ENCODE assay signal across 30 cellular contexts in the genomic region with DNA sequence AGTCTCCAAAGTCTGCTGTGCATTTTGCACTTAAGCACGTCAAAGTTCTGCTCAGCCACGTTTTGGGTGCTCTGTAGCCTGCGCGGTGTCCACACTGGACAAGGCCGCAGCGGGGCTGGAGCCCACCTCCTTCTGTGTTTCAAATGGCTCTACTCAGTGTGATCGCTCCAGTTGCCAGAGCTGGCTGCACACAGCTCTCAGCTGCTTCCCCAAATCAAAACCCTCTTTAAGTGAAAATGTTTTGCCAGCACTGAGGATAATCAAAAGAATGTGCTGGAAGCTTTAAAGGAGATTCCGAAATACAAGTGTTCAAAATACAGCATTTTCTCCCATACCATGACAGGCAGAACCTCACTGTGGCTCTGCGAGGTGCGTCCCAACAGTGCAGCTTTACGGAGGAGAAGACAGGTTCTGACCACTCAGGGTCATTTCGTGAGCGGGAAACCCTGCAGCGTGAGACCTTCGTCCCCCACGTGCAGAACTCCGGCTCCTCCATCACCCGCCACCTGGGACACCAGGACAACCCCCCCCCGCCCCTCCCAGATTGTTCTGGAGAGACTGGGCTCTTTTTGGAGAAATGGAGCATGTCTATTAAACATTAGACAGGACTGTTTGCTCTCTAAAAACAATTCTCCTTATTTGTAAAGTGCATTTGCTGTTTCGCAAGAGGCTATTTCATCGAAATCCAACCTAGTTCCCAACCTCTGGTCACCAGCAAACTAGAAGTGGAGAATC. TPM values are rescaled to one million over a fixed set of nuclear protein-coding genes. Genes with fewer than 3 reads are reported as not detected.
DNase-seq lines count a peak whose midpoint lies in the region; ATAC-seq, FAIRE-seq and TF ChIP-seq lines count a peak whose summit lies in the region.
"Had no signal": no experiment of that assay in that cellular context is flagged by ENCODE, and none has a peak within 500 bp of the region (broad histone marks: within the 10 kb centered on the region; RNA-seq: fewer than 3 reads in every experiment).

No MANE protein-coding gene starts in this region.

- H3K4me1 ChIP-seq in OCI-LY3 (ENCODE audit: low read length) (peaks cover 10% of the 10 kb centered on the region), neural progenitor cell (no peaks in the 10 kb centered on the region), esophagus muscularis mucosa (peaks cover 0 to 10% (median 7%) of the 10 kb centered on the region in 4 donors), heart left ventricle (peaks cover 0 to 10% (median 0%) of the 10 kb centered on the region in 12 donors)

- no peak overlapping the region for H3K27ac ChIP-seq in OCI-LY3 (ENCODE audit: low read length)
- no peak overlapping the region for H3K27ac ChIP-seq in neural progenitor cell
- no peak overlapping the region for H3K27ac ChIP-seq in esophagus muscularis mucosa (replicated peaks in 1 of 4)
- H3K27ac ChIP-seq in heart left ventricle: no peak overlapping the region

- intact Hi-C loops in esophagus muscularis mucosa (cut with DNase I): no loop called here
- intact Hi-C loops in heart left ventricle (cut with DNase I): no loop called here

- H2AFZ ChIP-seq in OCI-LY3 (ENCODE audit: low read depth, low read length): no peak overlapping the region
- H2AFZ ChIP-seq in neural progenitor cell (replicated peaks): no peak overlapping the region

- H3K36me3 ChIP-seq in OCI-LY3 (replicated peaks; ENCODE audit: low read depth, low read length): no peaks in the 10 kb centered on the region
- no peaks in the 10 kb centered on the region for H3K36me3 ChIP-seq in neural progenitor cell
- no peaks in the 10 kb centered on the region for H3K36me3 ChIP-seq in esophagus muscularis mucosa
- H3K36me3 ChIP-seq in heart left ventricle: no peaks in the 10 kb centered on the region

- TF ChIP-seq CTCF in AG10803 (conservative IDR thresholded peaks at IDR 0.05; ENCODE audit: low read length): no peak
- TF ChIP-seq CTCF in OCI-LY3 (IDR thresholded peaks at IDR 0.05; ENCODE audit: low read depth, low read length): no peak
- TF ChIP-seq CTCF in glutamatergic neuron (IDR thresholded peaks at IDR 0.05; ENCODE audit: partially characterized antibody, unreplicated experiment): no peak
- no peak for TF ChIP-seq CTCF in neural progenitor cell (IDR thresholded peaks at IDR 0.05)
- TF ChIP-seq CTCF in esophagus muscularis mucosa (IDR thresholded peaks at IDR 0.05): no peak
- no peak for TF ChIP-seq CTCF in heart left ventricle (IDR thresholded peaks at IDR 0.05)

- H3K9me3 Mint-ChIP-seq in glutamatergic neuron (ENCODE audit: unreplicated experiment) (peaks cover 8% of the 10 kb centered on the region), neural progenitor cell (peaks cover 8% of the 10 kb centered on the region)
- H3K9me3 Mint-ChIP-seq: CD4-positive, CD25-positive, alpha-beta regulatory T cell had no signal

- H3K4me2 ChIP-seq in OCI-LY3 (ENCODE audit: low read length) (peak overlapping the region; percentile 28; the same call in 1 of the 2 replicates), neural progenitor cell (no peak overlapping the region)

- H3K4me3 ChIP-seq in AG10803 (ENCODE audit: low read length) (no peak overlapping the region), OCI-LY3 (ENCODE audit: low read length) (no peak overlapping the region), neural progenitor cell (no peak overlapping the region), esophagus muscularis mucosa (no peak overlapping the region), heart left ventricle (no peak overlapping the region)

- no peaks in the 10 kb centered on the region for H4K20me1 ChIP-seq in OCI-LY3 (ENCODE audit: insufficient read depth, low read length)
- H4K20me1 ChIP-seq in neural progenitor cell (ENCODE audit: low read depth): peaks cover 13% of the 10 kb centered on the region

- peaks cover 5% of the 10 kb centered on the region for H3K27me3 Mint-ChIP-seq in glutamatergic neuron (ENCODE audit: unreplicated experiment)
- H3K27me3 Mint-ChIP-seq in neural progenitor cell (ENCODE audit: insufficient read depth, low read depth): peaks cover 2% of the 10 kb centered on the region
- H3K27me3 Mint-ChIP-seq: activated naive CD8-positive, alpha-beta T cell; naive B cell had no signal

- H3K27me3 ChIP-seq in OCI-LY3 (ENCODE audit: low read depth, low read length) (no peaks in the 10 kb centered on the region), neural progenitor cell (no peaks in the 10 kb centered on the region), esophagus muscularis mucosa (no peaks in the 10 kb centered on the region), heart left ventricle (no peaks in the 10 kb centered on the region)

- H3K4me1 Mint-ChIP-seq in glutamatergic neuron (ENCODE audit: low read depth, unreplicated experiment): peaks cover 16% of the 10 kb centered on the region
- peaks cover 2% of the 10 kb centered on the region for H3K4me1 Mint-ChIP-seq in neural progenitor cell
- H3K4me1 Mint-ChIP-seq: naive B cell had no signal

- WGBS in esophagus muscularis mucosa: 93% methylated on average over 21 of the region's 21 CpGs
- 89 to 94% (median 93%) methylated on average over 21 of the region's 21 CpGs for WGBS in heart left ventricle, 4 donors

- no peak for TF ChIP-seq EP300 in esophagus muscularis mucosa (IDR thresholded peaks at IDR 0.05)

- H3K4me3 Mint-ChIP-seq in glutamatergic neuron (ENCODE audit: unreplicated experiment) (no peak overlapping the region), neural progenitor cell (no peak overlapping the region)
- H3K4me3 Mint-ChIP-seq: activated naive CD8-positive, alpha-beta T cell; CD4-positive, CD25-positive, alpha-beta regulatory T cell; naive B cell had no signal

- H3K9ac ChIP-seq in OCI-LY3 (ENCODE audit: low read length) (no peak overlapping the region), neural progenitor cell (no peak overlapping the region)

- H3F3A ChIP-seq in neural progenitor cell (ENCODE audit: low read depth): peaks cover 4% of the 10 kb centered on the region

- no peaks in the 10 kb centered on the region for H3K79me2 ChIP-seq in OCI-LY3 (ENCODE audit: low read length)
- H3K79me2 ChIP-seq in neural progenitor cell (ENCODE audit: low read depth): peaks cover 24% of the 10 kb centered on the region

- TF ChIP-seq POLR2A in esophagus muscularis mucosa (IDR thresholded peaks at IDR 0.05; ENCODE audit: low read depth): no peak
- TF ChIP-seq POLR2A in heart left ventricle (IDR thresholded peaks at IDR 0.05): no peak

- H3K27ac Mint-ChIP-seq in glutamatergic neuron (ENCODE audit: unreplicated experiment) (peak overlapping the region; percentile 28), neural progenitor cell (peak overlapping the region; percentile 9)
- H3K27ac Mint-ChIP-seq: activated naive CD8-positive, alpha-beta T cell; CD4-positive, CD25-positive, alpha-beta regulatory T cell; naive B cell had no signal

- H3K36me3 Mint-ChIP-seq in glutamatergic neuron (ENCODE audit: unreplicated experiment) (peaks cover 5% of the 10 kb centered on the region), neural progenitor cell (peaks cover 34% of the 10 kb centered on the region)
- H3K36me3 Mint-ChIP-seq: CD4-positive, CD25-positive, alpha-beta regulatory T cell; naive B cell had no signal

- DNase-seq in AG10803 (ENCODE audit: low read depth): peak; percentile 30
- DNase-seq in glutamatergic neuron: no peak
- no peak for DNase-seq in neural progenitor cell (ENCODE audit: low spot score)
- no peak for DNase-seq in esophagus muscularis mucosa (ENCODE audit: extremely low spot score)
- no peak for DNase-seq in stimulated activated CD8-positive, alpha-beta memory T cell treated with anti-CD3 and anti-CD28 coated beads, Interleukin-4, amount 100 ng/mL, for 48 hours
- no peak for DNase-seq in heart left ventricle
- DNase-seq in GM19239 (ENCODE audit: insufficient read length, low spot score): no peak
- DNase-seq: activated CD4-positive, alpha-beta T cell treated with anti-CD3 and anti-CD28 coated beads for 1 hour; activated CD8-positive, alpha-beta memory T cell treated with anti-CD3 and anti-CD28 coated beads for 24 hours; activated effector memory CD4-positive, alpha-beta T cell treated with anti-CD3 and anti-CD28 coated beads, Interleukin-2, amount 50 U/mL, for 16 hours; activated T-cell treated with anti-CD3 and anti-CD28 coated beads, Interleukin-2, amount 50 U/mL, for 1 hour; anterior cingulate cortex; CD4-positive, CD25-positive, alpha-beta regulatory T cell; effector CD8-positive, alpha-beta T cell; left ventricle myocardium superior; MM.1S; naive B cell; NCI-H524; occipital lobe; Right ventricle myocardium superior; stimulated activated naive CD8-positive, alpha-beta T cell treated with anti-CD3 and anti-CD28 coated beads, Interleukin-15, Interleukin-2, amounts not matched to agents 100 U/mL and 50 U/mL, for 24 hours had no signal

- H3K9me3 ChIP-seq in OCI-LY3 (ENCODE audit: insufficient read depth, low read length) (no peaks in the 10 kb centered on the region), neural progenitor cell (ENCODE audit: low read depth) (no peaks in the 10 kb centered on the region), esophagus muscularis mucosa (no peaks in the 10 kb centered on the region), heart left ventricle (peaks cover 0 to 8% (median 0%) of the 10 kb centered on the region in 12 donors)

- FAIRE-seq in GM19239 (lab: Jason Lieb, UNC): no peak
- FAIRE-seq: A204.1, bronchial epithelial cell, colon, HTR-8/SVneo, islet of Langerhans, small intestine had no signal

- no peak for ATAC-seq in heart left ventricle
- ATAC-seq: left ventricle myocardium superior; stimulated activated naive CD8-positive, alpha-beta T cell treated with anti-CD3 and anti-CD28 coated beads, Interleukin-15, Interleukin-2, amounts not matched to agents 100 U/mL and 50 U/mL, for 24 hours had no signal

RNA-seq across cellular contexts. Expression of gene TBC1D16, which starts 16.6 kb away (rescaled TPM):
- 197 TPM for total RNA-seq in glutamatergic neuron (ENCODE audit: unreplicated experiment)
- total RNA-seq in neural progenitor cell (ENCODE audit: low replicate concordance): 21.2 and 34.8 TPM in 2 replicates
- 10 to 100 TPM; 30.3 to 37.4 (median 33.2) TPM for total RNA-seq in esophagus muscularis mucosa
- 10 to 100 TPM; 12.3 to 22.1 (median 17.5) TPM for total RNA-seq in heart left ventricle
- polyA plus RNA-seq in heart left ventricle: 10 to 100 TPM in 1 of 2 donors, 1 to 10 TPM in 1; 5.3 to 14.1 TPM

RNA-seq across cellular contexts. Expression of gene CCDC40, which starts 17.4 kb away (rescaled TPM):
- total RNA-seq in glutamatergic neuron (ENCODE audit: unreplicated experiment) (25.3 TPM), neural progenitor cell (ENCODE audit: low replicate concordance) (7.7 and 11.8 TPM in 2 replicates), esophagus muscularis mucosa (1 to 10 TPM; 4.9 to 9.5 (median 7.8) TPM), heart left ventricle (1 to 10 TPM; 2.4 to 9.0 (median 5.9) TPM)
- 1 to 10 TPM; 2.7 to 6.1 TPM for polyA plus RNA-seq in heart left ventricle
- total RNA-seq: T-helper 2 cell treated with Interferon-gamma antibody and Interleukin-4, amounts not matched to agents 100 ng/mL and 5 ng/mL, for 36 hours had no signal
- polyA plus RNA-seq: CD4-positive, CD25-positive, alpha-beta regulatory T cell had no signal
